ENCODE assay signal across 11 cellular contexts in the genomic region with DNA sequence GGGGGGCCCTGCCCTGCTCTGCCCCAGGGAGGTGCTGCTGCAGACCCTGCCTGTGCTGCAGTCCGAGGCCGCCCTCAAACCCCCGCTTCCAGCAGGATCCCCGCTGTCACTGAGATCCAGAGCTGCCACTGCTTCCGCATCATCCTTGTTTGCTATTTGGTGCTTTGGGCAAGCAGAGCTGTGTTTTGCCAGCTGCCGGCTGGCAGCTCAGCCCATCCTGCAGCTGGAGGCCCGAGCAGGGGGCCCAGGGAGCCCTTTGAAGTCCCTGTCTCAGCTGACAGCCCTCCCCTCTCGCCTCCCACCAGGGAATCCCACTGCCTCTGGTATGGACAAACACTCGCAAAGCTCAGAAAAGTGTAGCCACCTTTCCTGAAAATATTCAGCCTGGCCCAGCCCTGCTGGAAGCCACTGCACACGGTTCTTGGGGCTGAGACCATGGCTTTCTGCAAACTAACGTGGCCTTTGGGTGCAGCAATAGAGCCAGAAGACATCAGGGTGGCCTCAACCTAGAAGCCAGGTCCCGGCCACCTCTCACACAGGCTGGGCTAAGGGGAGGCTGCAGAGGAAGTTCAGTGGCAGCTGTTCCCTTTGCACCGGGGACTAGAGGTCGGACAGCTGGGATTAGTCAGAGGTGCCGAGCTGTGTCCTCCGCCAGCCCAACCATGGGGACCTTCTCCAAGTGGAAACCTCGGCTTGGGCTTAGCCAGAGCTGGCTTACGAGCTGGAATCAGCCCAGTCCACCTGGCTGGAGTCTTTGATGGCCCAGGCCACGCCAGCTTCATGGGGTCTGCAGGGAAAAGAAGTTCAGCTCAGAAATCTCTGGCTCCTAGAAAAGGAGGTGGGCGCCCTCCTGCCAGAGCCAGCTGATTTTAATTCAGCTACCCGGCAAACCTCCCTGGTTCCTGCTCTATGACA.
DNase-seq lines count a peak whose midpoint lies in the region; ATAC-seq, FAIRE-seq and TF ChIP-seq lines count a peak whose summit lies in the region.
"Had no signal": no experiment of that assay in that cellular context is flagged by ENCODE, and none has a peak within 500 bp of the region (broad histone marks: within the 10 kb centered on the region; RNA-seq: fewer than 3 reads in every experiment).

No MANE protein-coding gene starts in this region.

- H3K36me3 ChIP-seq in OCI-LY7 (ENCODE audit: insufficient read depth, low read length): no peaks in the 10 kb centered on the region

- H2AFZ ChIP-seq in OCI-LY7 (ENCODE audit: low read length): peak overlapping the region; percentile 75; the same call in 1 of the 2 replicates

- no peak overlapping the region for H3K27ac Mint-ChIP-seq in effector memory CD8-positive, alpha-beta T cell
- H3K27ac Mint-ChIP-seq: activated T-cell treated with anti-CD3 and anti-CD28 coated beads, Interleukin-2, amount 50 U/mL, for 24 hours had no signal

- no peak overlapping the region for H3K27ac ChIP-seq in OCI-LY7 (ENCODE audit: low read depth, low read length, poor library complexity, severe bottlenecking)

- H3K27me3 Mint-ChIP-seq in effector memory CD8-positive, alpha-beta T cell: no peaks in the 10 kb centered on the region
- H3K27me3 Mint-ChIP-seq: activated T-cell treated with anti-CD3 and anti-CD28 coated beads, Interleukin-2, amount 50 U/mL, for 24 hours had no signal

- no peak overlapping the region for H3K4me3 ChIP-seq in OCI-LY7 (ENCODE audit: low read depth, low read length, poor library complexity, severe bottlenecking)

- POLR2A ChIA-PET in OCI-LY7 (lab: Charles Lee): interaction anchor here (0.6 to 2.3 kb wide), 11 partner anchors 9 to 31 kb away, joined by 3 to 7 read pairs (median 4); no protein-coding TSS in a partner anchor

- H3K4me2 ChIP-seq in OCI-LY7 (ENCODE audit: low read length): peak overlapping the region; percentile 44

- H3K4me3 Mint-ChIP-seq in effector memory CD8-positive, alpha-beta T cell: no peak overlapping the region
- H3K4me3 Mint-ChIP-seq: activated T-cell treated with anti-CD3 and anti-CD28 coated beads, Interleukin-2, amount 50 U/mL, for 24 hours had no signal

- DNase-seq in GM12891 (ENCODE audit: insufficient read length, low spot score): no peak
- peak; percentile 46 for DNase-seq in OCI-LY7 (ENCODE audit: low spot score)
- peak; percentile 72 for DNase-seq in globus pallidus (ENCODE audit: low spot score)
- peak; percentile 38 for DNase-seq in renal cortical epithelial cell (ENCODE audit: low read depth)
- DNase-seq in activated naive CD4-positive, alpha-beta T cell treated with Interleukin-2 at 50 U/mL for 16 hours: no peak
- DNase-seq in amniotic stem cell (lab: John Stamatoyannopoulos, UW): no peak
- DNase-seq in effector memory CD8-positive, alpha-beta T cell: no peak
- DNase-seq: stimulated activated CD4-positive, alpha-beta T cell treated with anti-CD3 and anti-CD28 coated beads, Interleukin-4, amount 100 ng/mL, for 1 hour had no signal

- H3K36me3 Mint-ChIP-seq in effector memory CD8-positive, alpha-beta T cell (ENCODE audit: insufficient read depth): peaks cover 3% of the 10 kb centered on the region

- TF ChIP-seq POLR2A in GM12891 (IDR thresholded peaks at IDR 0.05; ENCODE audit: low read depth, low read length): no peak

- no peaks in the 10 kb centered on the region for H3K9me3 ChIP-seq in OCI-LY7 (ENCODE audit: low read length)

- peaks cover 3 to 5% of the 10 kb centered on the region in 2 donors for H3K4me1 Mint-ChIP-seq in effector memory CD8-positive, alpha-beta T cell (ENCODE audit: low read depth in 2 of 2)

- no peak for TF ChIP-seq CTCF in OCI-LY7 (conservative IDR thresholded peaks at IDR 0.05; ENCODE audit: low read length)

- H4K20me1 ChIP-seq in OCI-LY7 (ENCODE audit: insufficient read depth, low read length): no peaks in the 10 kb centered on the region

- BruUV-seq in OCI-LY7 (replicated peaks; lab: Mats Ljungman, UMichigan): no TSS peak

- H3K9me2 ChIP-seq in OCI-LY7 (ENCODE audit: insufficient read depth, low read length): no peaks in the 10 kb centered on the region

- no peak for ATAC-seq in GM19467 (IDR thresholded peaks at IDR 0.05; ENCODE audit: unreplicated experiment)
- no peak for ATAC-seq in effector memory CD8-positive, alpha-beta T cell (replicated peaks)

- intact Hi-C loops in OCI-LY7 (cut with micrococcal nuclease; ENCODE audit: unreplicated experiment): no loop called here

- CTCF ChIA-PET in OCI-LY7 (lab: Charles Lee; ENCODE audit: unreplicated experiment): interaction anchor here (0.8 to 1.6 kb wide), 5 partner anchors 11 to 165 kb away, joined by 3 to 5 read pairs (median 3); a partner anchor contains a TSS

- H3K4me1 ChIP-seq in OCI-LY7 (ENCODE audit: insufficient read depth, low read length, poor library complexity, severe bottlenecking): peaks cover 35% of the 10 kb centered on the region

- peak; percentile 78 for FAIRE-seq in GM12891 (lab: Jason Lieb, UNC)
- FAIRE-seq: frontal cortex had no signal

- H3K9me3 Mint-ChIP-seq in effector memory CD8-positive, alpha-beta T cell: peaks cover 0 to 2% of the 10 kb centered on the region in 2 donors
- H3K9me3 Mint-ChIP-seq: activated T-cell treated with anti-CD3 and anti-CD28 coated beads, Interleukin-2, amount 50 U/mL, for 24 hours had no signal

- H3K79me2 ChIP-seq in OCI-LY7 (ENCODE audit: insufficient read depth, low read depth, low read length): no peaks in the 10 kb centered on the region

TF ChIP-seq in GM12891, 5 proteins besides CTCF, POLR2A, EP300 and RAD21:
- TF ChIP-seq POU2F2 (IDR thresholded peaks at IDR 0.05; ENCODE audit: low read depth, low read length) (no peak), PAX5 (IDR thresholded peaks at IDR 0.05; ENCODE audit: insufficient read depth, low read length, severe bottlenecking) (no peak), POLR2AphosphoS5 (IDR thresholded peaks at IDR 0.05; ENCODE audit: low read depth, low read length) (no peak), TAF1 (IDR thresholded peaks at IDR 0.05; ENCODE audit: low read depth, low read length) (no peak), SPI1 (IDR thresholded peaks at IDR 0.05; ENCODE audit: low read depth, low read length) (no peak)

Comparison
In these comparisons a context has a peak if more than half of its experiments do, and no peak if none do; other contexts are left out.
1. DNase-seq: peak in OCI-LY7 (single experiment), globus pallidus (single experiment) and renal cortical epithelial cell (single experiment); none in GM12891 (single experiment), activated naive CD4-positive, alpha-beta T cell treated with Interleukin-2 at 50 U/mL for 16 hours (single experiment), amniotic stem cell (single experiment) and effector memory CD8-positive, alpha-beta T cell (0 of 3).